In genomic region chr12:56219840-56220239, GRCh38 we compare ENCODE assay signal across 1 cellular context.
TF ChIP-seq lines count a peak whose summit lies in the region.

No MANE protein-coding gene starts in this region.

TF ChIP-seq in WTC11, 78 proteins besides CTCF, POLR2A, EP300 and RAD21 (continued from another document):
- no peak for TF ChIP-seq PREB (CRISPR knock-in tag; IDR thresholded peaks at IDR 0.05; ENCODE audit: borderline replicate concordance)
- no peak for TF ChIP-seq PRRX2 (CRISPR knock-in tag; IDR thresholded peaks at IDR 0.05)
- TF ChIP-seq IRF2 (CRISPR knock-in tag; IDR thresholded peaks at IDR 0.05; ENCODE audit: borderline replicate concordance, low read depth) = no peak
- no peak for TF ChIP-seq CBFB (CRISPR knock-in tag; IDR thresholded peaks at IDR 0.05; ENCODE audit: low read depth)
- TF ChIP-seq FOXP4 (CRISPR knock-in tag; IDR thresholded peaks at IDR 0.05) = no peak
- TF ChIP-seq ERG (CRISPR knock-in tag; IDR thresholded peaks at IDR 0.05) = no peak
- no peak for TF ChIP-seq TP53 (CRISPR knock-in tag; IDR thresholded peaks at IDR 0.05)
- no peak for TF ChIP-seq MYBL2 (CRISPR knock-in tag; IDR thresholded peaks at IDR 0.05)
- TF ChIP-seq ZBTB43 (CRISPR knock-in tag; IDR thresholded peaks at IDR 0.05) = no peak
- TF ChIP-seq ZNF263 (CRISPR knock-in tag; IDR thresholded peaks at IDR 0.05; ENCODE audit: low read depth) = no peak
- TF ChIP-seq RORB (CRISPR knock-in tag; IDR thresholded peaks at IDR 0.05) = no peak
